In the genomic region with DNA sequence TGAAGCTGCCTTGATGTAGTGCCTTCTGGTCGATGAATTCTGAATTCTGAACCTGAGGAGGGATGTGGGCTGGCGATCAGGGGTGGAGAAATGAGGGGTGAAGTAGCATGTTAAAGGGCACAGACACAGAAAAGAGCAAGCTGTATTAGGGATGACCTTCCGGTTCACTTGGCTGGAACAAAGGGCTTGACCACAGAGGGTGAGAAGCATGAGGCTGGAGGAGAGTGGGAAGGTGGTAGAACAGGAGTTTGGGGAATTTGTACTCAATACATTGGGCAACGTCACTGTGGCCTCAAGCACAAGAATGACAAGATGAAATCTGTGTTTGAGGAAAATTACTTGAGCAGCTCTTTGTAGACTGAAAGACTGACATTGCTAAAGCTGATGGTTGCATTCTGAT, we compare ENCODE assay signal across 17 cellular contexts.
"Had no signal": no experiment of that assay in that cellular context is flagged by ENCODE, and none has a peak within 500 bp of the region (broad histone marks: within the 10 kb centered on the region; RNA-seq: fewer than 3 reads in every experiment).

No MANE protein-coding gene starts in this region.

- H3K4me1 Mint-ChIP-seq: activated CD4-positive, alpha-beta T cell treated with anti-CD3 and anti-CD28 coated beads for 36 hours; activated CD8-positive, alpha-beta memory T cell treated with anti-CD3 and anti-CD28 coated beads, Interleukin-2, amount 10 ng/mL, durations not matched to agents 7 days and 5 days; activated naive CD4-positive, alpha-beta T cell treated with anti-CD3 and anti-CD28 coated beads, Interleukin-2, amount 50 U/mL, for 24 hours; central memory CD8-positive, alpha-beta T cell had no signal

- ATAC-seq: activated CD4-positive, alpha-beta T cell treated with anti-CD3 and anti-CD28 coated beads for 36 hours; activated CD8-positive, alpha-beta memory T cell treated with anti-CD3 and anti-CD28 coated beads, Interleukin-2, amount 10 ng/mL, durations not matched to agents 7 days and 5 days; natural killer cell treated with Interleukin-12 subunit alpha and Interleukin-12 subunit beta and Interleukin-15 and Interleukin-18, amount 100 ng/mL, for 72 hours had no signal

- H3K9me3 Mint-ChIP-seq: activated CD4-positive, alpha-beta memory T cell treated with anti-CD3 and anti-CD28 coated beads for 36 hours; activated naive CD4-positive, alpha-beta T cell treated with anti-CD3 and anti-CD28 coated beads, Interleukin-2, amount 50 U/mL, for 24 hours; activated T-cell treated with anti-CD3 and anti-CD28 coated beads, Interleukin-2, amount 50 U/mL, for 24 hours; central memory CD8-positive, alpha-beta T cell; natural killer cell treated with Interleukin-12 subunit alpha and Interleukin-12 subunit beta and Interleukin-15 and Interleukin-18, amount 100 ng/mL, for 72 hours had no signal

- H3K36me3 Mint-ChIP-seq: activated CD4-positive, alpha-beta memory T cell treated with anti-CD3 and anti-CD28 coated beads for 36 hours; activated CD8-positive, alpha-beta memory T cell treated with anti-CD3 and anti-CD28 coated beads, Interleukin-2, amount 10 ng/mL, durations not matched to agents 7 days and 5 days; activated naive CD4-positive, alpha-beta T cell treated with anti-CD3 and anti-CD28 coated beads, Interleukin-2, amount 50 U/mL, for 24 hours; natural killer cell treated with Interleukin-12 subunit alpha and Interleukin-12 subunit beta and Interleukin-15 and Interleukin-18, amount 100 ng/mL, for 72 hours had no signal

- H3K36me3 ChIP-seq: esophagus squamous epithelium, ovary, suprapubic skin, upper lobe of left lung had no signal

- H3K9me3 ChIP-seq: esophagus squamous epithelium, ovary, suprapubic skin, upper lobe of left lung had no signal

- H3K27me3 Mint-ChIP-seq: activated naive CD4-positive, alpha-beta T cell treated with anti-CD3 and anti-CD28 coated beads, Interleukin-2, amount 50 U/mL, for 24 hours had no signal

- H3K27ac ChIP-seq: esophagus squamous epithelium, ovary, suprapubic skin had no signal

- H3K4me3 ChIP-seq: esophagus squamous epithelium, ovary, suprapubic skin, upper lobe of left lung had no signal

- H3K27ac Mint-ChIP-seq: activated CD4-positive, alpha-beta memory T cell treated with anti-CD3 and anti-CD28 coated beads for 36 hours; activated CD4-positive, alpha-beta T cell treated with anti-CD3 and anti-CD28 coated beads for 36 hours; activated CD8-positive, alpha-beta memory T cell treated with anti-CD3 and anti-CD28 coated beads, Interleukin-2, amount 10 ng/mL, durations not matched to agents 7 days and 5 days; activated naive CD4-positive, alpha-beta T cell treated with anti-CD3 and anti-CD28 coated beads, Interleukin-2, amount 50 U/mL, for 24 hours; activated T-cell treated with anti-CD3 and anti-CD28 coated beads, Interleukin-2, amount 50 U/mL, for 24 hours; natural killer cell treated with Interleukin-12 subunit alpha and Interleukin-12 subunit beta and Interleukin-15 and Interleukin-18, amount 100 ng/mL, for 72 hours had no signal

- DNase-seq: activated CD4-positive, alpha-beta memory T cell treated with anti-CD3 and anti-CD28 coated beads for 36 hours; activated CD4-positive, alpha-beta T cell treated with anti-CD3 and anti-CD28 coated beads for 36 hours; activated CD8-positive, alpha-beta memory T cell treated with anti-CD3 and anti-CD28 coated beads, Interleukin-2, amount 10 ng/mL, durations not matched to agents 7 days and 5 days; activated T-cell treated with anti-CD3 and anti-CD28 coated beads, Interleukin-2, amount 50 U/mL, for 24 hours; cortex of kidney; effector CD4-positive, alpha-beta T cell; esophagus squamous epithelium; ovary; retina; stimulated activated CD4-positive, alpha-beta T cell treated with anti-CD3 and anti-CD28 coated beads, Interleukin-2, amount 100 ng/mL, for 48 hours; stimulated activated naive CD4-positive, alpha-beta T cell treated with Interleukin-2 at 50 U/mL for 16 hours; T-helper 2 cell had no signal

- H3K27me3 ChIP-seq: esophagus squamous epithelium, ovary, suprapubic skin, upper lobe of left lung had no signal

- H3K4me3 Mint-ChIP-seq: activated CD4-positive, alpha-beta memory T cell treated with anti-CD3 and anti-CD28 coated beads for 36 hours; activated CD4-positive, alpha-beta T cell treated with anti-CD3 and anti-CD28 coated beads for 36 hours; activated CD8-positive, alpha-beta memory T cell treated with anti-CD3 and anti-CD28 coated beads, Interleukin-2, amount 10 ng/mL, durations not matched to agents 7 days and 5 days; activated naive CD4-positive, alpha-beta T cell treated with anti-CD3 and anti-CD28 coated beads, Interleukin-2, amount 50 U/mL, for 24 hours; activated T-cell treated with anti-CD3 and anti-CD28 coated beads, Interleukin-2, amount 50 U/mL, for 24 hours; central memory CD8-positive, alpha-beta T cell; natural killer cell treated with Interleukin-12 subunit alpha and Interleukin-12 subunit beta and Interleukin-15 and Interleukin-18, amount 100 ng/mL, for 72 hours had no signal
